Comparison of ENCODE assay signal across 18 cellular contexts in genomic region chr1:166032901-166033371, GRCh38.
DNase-seq lines count a peak whose midpoint lies in the region; ATAC-seq and TF ChIP-seq lines count a peak whose summit lies in the region.
"Had no signal": no experiment of that assay in that cellular context is flagged by ENCODE, and none has a peak within 500 bp of the region (broad histone marks: within the 10 kb centered on the region; RNA-seq: fewer than 3 reads in every experiment).

No MANE protein-coding gene starts in this region.

- intact Hi-C loops in posterior cingulate gyrus (cut with DNase I), result no loop called here

- peak overlapping the region; percentile 77 for H3K27ac ChIP-seq in VCaP
- H3K27ac ChIP-seq: A549, colonic mucosa, esophagus muscularis mucosa, SJSA1 had no signal

- TF ChIP-seq CTCF in VCaP (conservative IDR thresholded peaks at IDR 0.05), result no peak

- DNase-seq in NCI-H2029 (lab: John Stamatoyannopoulos, UW) (peak; percentile 1), NCI-H2029 treated with DMSO at 0.1 percent for 48 hours (lab: John Stamatoyannopoulos, UW) (no peak), NCI-H2081 treated with DMSO at 0.1 percent for 48 hours (lab: John Stamatoyannopoulos, UW) (peak; percentile 31), posterior cingulate gyrus (peak in 8 of 10 donors; percentile 7 to 81 (median 24)), Kasumi-1 (lab: John Stamatoyannopoulos, UW) (no peak)
- DNase-seq in stimulated activated effector memory CD8-positive, alpha-beta T cell treated with anti-CD3 and anti-CD28 coated beads, Interleukin-12 subunit alpha, Interleukin-12 subunit beta, amount 100 ng/mL, for 72 hours (ENCODE audit: low spot score in 2 of 2), result no peak
- DNase-seq: activated naive CD8-positive, alpha-beta T cell treated with anti-CD3 and anti-CD28 coated beads, Interleukin-2, amount 50 U/mL, for 24 hours; activated T-cell treated with anti-CD3 and anti-CD28 coated beads for 4 hours; Caco-2; colonic mucosa; occipital lobe; stimulated activated CD8-positive, alpha-beta memory T cell treated with anti-CD3 and anti-CD28 coated beads, Interleukin-4, amount 100 ng/mL, for 48 hours had no signal

- peaks cover 4% of the 10 kb centered on the region for H3K9me3 Mint-ChIP-seq in stimulated activated effector memory CD8-positive, alpha-beta T cell treated with anti-CD3 and anti-CD28 coated beads, Interleukin-12 subunit alpha, Interleukin-12 subunit beta, amount 100 ng/mL, for 72 hours
- H3K9me3 Mint-ChIP-seq: activated naive CD8-positive, alpha-beta T cell treated with anti-CD3 and anti-CD28 coated beads, Interleukin-2, amount 50 U/mL, for 24 hours had no signal

- no peaks in the 10 kb centered on the region for H3K4me1 Mint-ChIP-seq in stimulated activated effector memory CD8-positive, alpha-beta T cell treated with anti-CD3 and anti-CD28 coated beads, Interleukin-12 subunit alpha, Interleukin-12 subunit beta, amount 100 ng/mL, for 72 hours
- H3K4me1 Mint-ChIP-seq: activated naive CD8-positive, alpha-beta T cell treated with anti-CD3 and anti-CD28 coated beads, Interleukin-2, amount 50 U/mL, for 24 hours; memory B cell had no signal

- H3K27ac Mint-ChIP-seq in stimulated activated effector memory CD8-positive, alpha-beta T cell treated with anti-CD3 and anti-CD28 coated beads, Interleukin-12 subunit alpha, Interleukin-12 subunit beta, amount 100 ng/mL, for 72 hours, result no peak overlapping the region
- H3K27ac Mint-ChIP-seq: activated naive CD8-positive, alpha-beta T cell treated with anti-CD3 and anti-CD28 coated beads, Interleukin-2, amount 50 U/mL, for 24 hours; memory B cell had no signal

- H3K36me3 Mint-ChIP-seq in stimulated activated effector memory CD8-positive, alpha-beta T cell treated with anti-CD3 and anti-CD28 coated beads, Interleukin-12 subunit alpha, Interleukin-12 subunit beta, amount 100 ng/mL, for 72 hours, result no peaks in the 10 kb centered on the region
- H3K36me3 Mint-ChIP-seq: memory B cell had no signal

- ATAC-seq in HG03571 (IDR thresholded peaks at IDR 0.05; ENCODE audit: unreplicated experiment), result no peak
- ATAC-seq in stimulated activated effector memory CD8-positive, alpha-beta T cell treated with anti-CD3 and anti-CD28 coated beads, Interleukin-12 subunit alpha, Interleukin-12 subunit beta, amount 100 ng/mL, for 72 hours, result no peak
- ATAC-seq: A549; activated naive CD8-positive, alpha-beta T cell treated with anti-CD3 and anti-CD28 coated beads, Interleukin-2, amount 50 U/mL, for 24 hours had no signal

- H3K4me3 Mint-ChIP-seq in stimulated activated effector memory CD8-positive, alpha-beta T cell treated with anti-CD3 and anti-CD28 coated beads, Interleukin-12 subunit alpha, Interleukin-12 subunit beta, amount 100 ng/mL, for 72 hours, result no peak overlapping the region
- H3K4me3 Mint-ChIP-seq: activated naive CD8-positive, alpha-beta T cell treated with anti-CD3 and anti-CD28 coated beads, Interleukin-2, amount 50 U/mL, for 24 hours; memory B cell had no signal

Comparison
In these comparisons a context has a peak if more than half of its experiments do, and no peak if none do; other contexts are left out.
1. DNase-seq: peak in NCI-H2029 (single experiment), NCI-H2081 treated with DMSO at 0.1 percent for 48 hours (single experiment) and posterior cingulate gyrus (8 of 10); none in NCI-H2029 treated with DMSO at 0.1 percent for 48 hours (single experiment), Kasumi-1 (0 of 2) and stimulated activated effector memory CD8-positive, alpha-beta T cell treated with anti-CD3 and anti-CD28 coated beads, Interleukin-12 subunit alpha, Interleukin-12 subunit beta, amount 100 ng/mL, for 72 hours (0 of 2).